ENCODE assay signal across 10 cellular contexts in the genomic region with DNA sequence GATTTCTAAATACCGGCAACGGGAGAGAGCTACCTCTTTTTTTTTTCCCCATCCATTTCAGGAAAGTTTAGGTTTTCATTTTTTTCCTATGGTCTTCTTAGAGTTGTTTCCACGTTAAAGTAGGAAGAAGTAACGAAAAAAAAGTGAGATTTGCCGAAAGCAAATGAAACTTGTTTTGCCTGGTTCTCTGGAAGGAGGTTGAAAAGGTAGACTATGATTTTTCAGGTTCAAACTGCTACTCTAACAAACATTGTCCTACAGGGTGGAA. TPM values are rescaled to one million over a fixed set of nuclear protein-coding genes. Genes with fewer than 3 reads are reported as not detected.
A peak's percentile ranks its signal among the peaks of the same experiment; 100 is the strongest.
DNase-seq lines count a peak whose midpoint lies in the region; ATAC-seq, FAIRE-seq and TF ChIP-seq lines count a peak whose summit lies in the region.
"Had no signal": no experiment of that assay in that cellular context is flagged by ENCODE, and none has a peak within 500 bp of the region (broad histone marks: within the 10 kb centered on the region; RNA-seq: fewer than 3 reads in every experiment).

No MANE protein-coding gene starts in this region.

- POLR2A ChIA-PET in A673 (lab: Charles Lee; ENCODE audit: low non-redundant PET) = no interaction called here

- no peaks in the 10 kb centered on the region for H3K27me3 ChIP-seq in A673 (replicated peaks; ENCODE audit: insufficient read depth, low read depth, low read length, poor library complexity)

- H3K27ac ChIP-seq in A673 (ENCODE audit: low read depth, low read length, poor library complexity, severe bottlenecking) (peak overlapping the region; percentile 85), cingulate gyrus (ENCODE audit: low read depth, low read length) (peak overlapping the region; percentile 98)

- ATAC-seq in natural killer cell treated with Interleukin-12 subunit alpha and Interleukin-12 subunit beta and Interleukin-15 and Interleukin-18, amount 100 ng/mL, for 72 hours = no peak
- ATAC-seq in GM19467 (IDR thresholded peaks at IDR 0.05; ENCODE audit: unreplicated experiment) = no peak

- H3K4me1 ChIP-seq in A673 (ENCODE audit: insufficient read depth, low read length, poor library complexity, severe bottlenecking) = peaks cover 15% of the 10 kb centered on the region

- peaks cover 30 to 47% of the 10 kb centered on the region in 2 donors for H3K4me1 Mint-ChIP-seq in natural killer cell treated with Interleukin-12 subunit alpha and Interleukin-12 subunit beta and Interleukin-15 and Interleukin-18, amount 100 ng/mL, for 72 hours (ENCODE audit: low read depth in 2 of 2)

- no peak for DNase-seq in A673 (ENCODE audit: low spot score)
- no peak for DNase-seq in LNCaP clone FGC (ENCODE audit: low read depth)
- DNase-seq in natural killer cell treated with Interleukin-12 subunit alpha and Interleukin-12 subunit beta and Interleukin-15 and Interleukin-18, amount 100 ng/mL, for 72 hours (ENCODE audit: low spot score) = no peak
- DNase-seq in GM12891 (ENCODE audit: insufficient read length, low spot score) = no peak
- DNase-seq in SW 1271 (lab: John Stamatoyannopoulos, UW) = no peak
- no peak for DNase-seq in NOMO-1 treated with dmso at 0.1 percent for 144 hours (lab: John Stamatoyannopoulos, UW; ENCODE audit: unreplicated experiment)
- DNase-seq: activated CD4-positive, CD25-positive, alpha-beta regulatory T cell treated with anti-CD3 and anti-CD28 coated beads, Interleukin-2, amount 50 U/mL, for 72 hours had no signal

- CTCF ChIA-PET in A673 (lab: Charles Lee) = no interaction called here

- H3K27ac Mint-ChIP-seq in natural killer cell treated with Interleukin-12 subunit alpha and Interleukin-12 subunit beta and Interleukin-15 and Interleukin-18, amount 100 ng/mL, for 72 hours = peak overlapping the region; percentile 96 to 97

- TF ChIP-seq POLR2A in GM12891 (IDR thresholded peaks at IDR 0.05; ENCODE audit: low read depth, low read length) = no peak

- H3K36me3 ChIP-seq in A673 (ENCODE audit: insufficient read depth, low read length, poor library complexity, severe bottlenecking) = peaks cover 25% of the 10 kb centered on the region

- H3K36me3 Mint-ChIP-seq in natural killer cell treated with Interleukin-12 subunit alpha and Interleukin-12 subunit beta and Interleukin-15 and Interleukin-18, amount 100 ng/mL, for 72 hours = peaks cover 24% of the 10 kb centered on the region

- H3K27me3 Mint-ChIP-seq in natural killer cell treated with Interleukin-12 subunit alpha and Interleukin-12 subunit beta and Interleukin-15 and Interleukin-18, amount 100 ng/mL, for 72 hours = peaks cover 0 to 11% of the 10 kb centered on the region in 2 donors

- BruUV-seq in A673 (replicated peaks; lab: Mats Ljungman, UMichigan) = no TSS peak

- no peak for TF ChIP-seq CTCF in A673 (conservative IDR thresholded peaks at IDR 0.05; ENCODE audit: low read depth, low read length)
- TF ChIP-seq CTCF in LNCaP clone FGC (IDR thresholded peaks at IDR 0.05; ENCODE audit: control insufficient read depth, extremely low read depth, insufficient read depth) = no peak

- H3K4me3 ChIP-seq in A673 (ENCODE audit: low read depth, low read length, poor library complexity, severe bottlenecking) (peak overlapping the region; percentile 34), LNCaP clone FGC (ENCODE audit: low read depth, low read length) (peak overlapping the region; percentile 44)

- no peaks in the 10 kb centered on the region for H3K9me3 Mint-ChIP-seq in natural killer cell treated with Interleukin-12 subunit alpha and Interleukin-12 subunit beta and Interleukin-15 and Interleukin-18, amount 100 ng/mL, for 72 hours

- intact Hi-C loops in A673 (cut with micrococcal nuclease; ENCODE audit: unreplicated experiment) = no loop called here

- no peaks in the 10 kb centered on the region for H3K9me3 ChIP-seq in A673 (ENCODE audit: low read depth, low read length, poor library complexity, severe bottlenecking)

- H3K4me3 Mint-ChIP-seq in natural killer cell treated with Interleukin-12 subunit alpha and Interleukin-12 subunit beta and Interleukin-15 and Interleukin-18, amount 100 ng/mL, for 72 hours = peak overlapping the region; percentile 97

- no peak for FAIRE-seq in GM12891 (lab: Jason Lieb, UNC)
- FAIRE-seq: islet of Langerhans had no signal

TF ChIP-seq in GM12891, 5 proteins besides CTCF, POLR2A, EP300 and RAD21:
- TF ChIP-seq TAF1 (IDR thresholded peaks at IDR 0.05; ENCODE audit: low read depth, low read length) (no peak), POLR2AphosphoS5 (IDR thresholded peaks at IDR 0.05; ENCODE audit: low read depth, low read length) (no peak), POU2F2 (IDR thresholded peaks at IDR 0.05; ENCODE audit: low read depth, low read length) (no peak), SPI1 (IDR thresholded peaks at IDR 0.05; ENCODE audit: low read depth, low read length) (no peak), PAX5 (IDR thresholded peaks at IDR 0.05; ENCODE audit: insufficient read depth, low read length, severe bottlenecking) (no peak)

RNA-seq across cellular contexts. Expression of gene CHD2, which starts 18.6 kb away (rescaled TPM):
- total RNA-seq in A673 (2021) = 75.7 and 78.0 TPM in 2 replicates
- total RNA-seq in natural killer cell treated with Interleukin-12 subunit alpha and Interleukin-12 subunit beta and Interleukin-15 and Interleukin-18, amount 100 ng/mL, for 72 hours = 100 to 1,000 TPM; 177 to 180 TPM
- 45.4 TPM for polyA plus RNA-seq in GM12891 (2012; ENCODE audit: low read depth, missing spikeins)
